In genomic region chr11:64224891-64225607, GRCh38 we compare ENCODE assay signal across 1 cellular context.
TF ChIP-seq lines count a peak whose summit lies in the region.

No MANE protein-coding gene starts in this region.

TF ChIP-seq in endothelial cell of umbilical vein, 7 proteins besides CTCF, POLR2A, EP300 and RAD21:
- TF ChIP-seq EZH2 (IDR thresholded peaks at IDR 0.05; ENCODE audit: borderline replicate concordance, low read depth, low read length, severe bottlenecking) (no peak), GATA2 (IDR thresholded peaks at IDR 0.05; ENCODE audit: insufficient read depth, insufficient read length, low read depth, low read length) (no peak), POLR2AphosphoS5 (IDR thresholded peaks at IDR 0.05; ENCODE audit: insufficient read depth, low read depth, low read length) (no peak), FOS (IDR thresholded peaks at IDR 0.05; ENCODE audit: borderline replicate concordance, insufficient read depth, low read length) (no peak), JUN (IDR thresholded peaks at IDR 0.05; ENCODE audit: borderline replicate concordance, insufficient read depth, insufficient read length, low read depth) (no peak), MYC (IDR thresholded peaks at IDR 0.05; ENCODE audit: low read depth, low read length) (no peak)
- TF ChIP-seq, protein P1, sequence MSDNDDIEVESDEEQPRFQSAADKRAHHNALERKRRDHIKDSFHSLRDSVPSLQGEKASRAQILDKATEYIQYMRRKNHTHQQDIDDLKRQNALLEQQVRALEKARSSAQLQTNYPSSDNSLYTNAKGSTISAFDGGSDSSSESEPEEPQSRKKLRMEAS (IDR thresholded peaks at IDR 0.05; ENCODE audit: insufficient read depth, insufficient read length): no peak
